In the genomic region with DNA sequence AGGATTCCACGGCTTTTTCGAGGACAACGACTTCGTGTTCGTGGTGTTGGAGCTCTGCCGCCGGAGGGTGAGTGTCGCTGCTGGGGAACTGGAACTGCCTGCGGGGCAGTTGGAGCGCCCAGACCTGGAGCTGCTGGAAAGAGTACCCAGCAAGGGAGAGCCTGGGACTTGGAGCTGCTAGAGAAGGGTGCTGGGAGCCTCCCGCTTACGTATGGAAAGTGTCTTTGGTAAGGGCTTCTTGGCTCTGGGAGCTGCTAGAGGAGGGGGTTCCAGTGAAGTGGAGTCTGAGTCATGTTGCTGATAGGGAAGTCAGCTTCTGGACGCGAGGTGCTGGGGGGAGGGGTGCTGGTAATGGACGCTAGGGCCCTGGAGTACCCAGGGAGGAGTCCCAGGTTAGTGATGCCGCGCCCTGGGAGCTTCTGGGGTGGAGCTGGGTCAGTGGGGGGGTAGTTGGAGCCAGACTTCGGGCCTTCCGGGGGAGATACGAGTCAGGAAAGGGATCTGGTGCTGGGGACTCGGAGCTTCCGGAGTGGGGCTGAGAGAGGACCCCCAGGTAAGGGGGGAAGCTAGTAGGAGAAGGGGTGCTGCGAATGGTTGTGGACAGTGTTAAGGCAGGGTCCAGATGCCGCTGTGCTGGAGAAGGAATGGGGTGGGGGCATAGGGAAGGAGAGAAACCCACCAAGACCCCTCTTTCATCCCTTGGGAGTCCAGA, we compare ENCODE assay signal across 8 cellular contexts. TPM values are rescaled to one million over a fixed set of nuclear protein-coding genes. Genes with fewer than 3 reads are reported as not detected.
DNase-seq lines count a peak whose midpoint lies in the region; ATAC-seq and TF ChIP-seq lines count a peak whose summit lies in the region.

No MANE protein-coding gene starts in this region.

- H3K4me1 ChIP-seq in ascending aorta (peaks cover 4 to 10% of the 10 kb centered on the region in 2 donors), transverse colon (peaks cover 3 to 34% (median 21%) of the 10 kb centered on the region in 4 donors)

- ATAC-seq in left colon (peak; percentile 57), HG03439 (IDR thresholded peaks at IDR 0.05; ENCODE audit: unreplicated experiment) (no peak), GM19452 (IDR thresholded peaks at IDR 0.05; ENCODE audit: unreplicated experiment) (no peak)

- H3K4me3 ChIP-seq in BJ (ENCODE audit: low read depth, low read length) = peak overlapping the region; percentile 50
- peak overlapping the region; percentile 57 to 66 for H3K4me3 ChIP-seq in ascending aorta
- peak overlapping the region in 3 of 4 donors; percentile 45 to 65 (median 52) for H3K4me3 ChIP-seq in transverse colon

- H3K27ac ChIP-seq in ascending aorta (no peak overlapping the region), transverse colon (peak overlapping the region in 3 of 4 donors; percentile 56 to 67 (median 61))

- TF ChIP-seq EP300 in transverse colon (IDR thresholded peaks at IDR 0.05; ENCODE audit: low read depth) = no peak

- in situ Hi-C loops in GM13977 (cut with MboI; ENCODE audit: low pct_unique_long_range_greater_than_20kb, low sequenced_read_pairs, unreplicated experiment) (no loop called here), transverse colon (cut with MboI; ENCODE audit: low pct_ligation_motif_present in 1 of 4, low pct_unique_long_range_greater_than_20kb in 1 of 4, low sequenced_read_pairs in 3 of 4) (no loop called here)

- POLR2A ChIA-PET in BJ (lab: Charles Lee) = no interaction called here

- TF ChIP-seq CTCF in BJ (IDR thresholded peaks at IDR 0.05; ENCODE audit: insufficient read depth, low read depth, low read length) = no peak
- TF ChIP-seq CTCF in GM13977 (IDR thresholded peaks at IDR 0.05; ENCODE audit: extremely low read depth, insufficient read depth, missing control alignments) = no peak
- no peak for TF ChIP-seq CTCF in ascending aorta (IDR thresholded peaks at IDR 0.05)
- TF ChIP-seq CTCF in transverse colon (IDR thresholded peaks at IDR 0.05) = no peak

- H3K27me3 ChIP-seq in BJ (ENCODE audit: control insufficient read depth, insufficient read depth, low read length) = no peaks in the 10 kb centered on the region
- H3K27me3 ChIP-seq in ascending aorta = no peaks in the 10 kb centered on the region
- no peaks in the 10 kb centered on the region for H3K27me3 ChIP-seq in transverse colon

- intact Hi-C loops in ascending aorta (cut with DNase I) (loop anchor here (10.0 kb wide), 1 partner anchor 355 kb away; no protein-coding TSS in a partner anchor), left colon (cut with DNase I, micrococcal nuclease) (no loop called here), transverse colon (cut with DNase I; ENCODE audit: low total_unique reads) (no loop called here)

- 11% methylated on average over 24 of the region's 24 CpGs; no CpG with 5 or more reads in 1 of the 2 donors for WGBS in transverse colon (ENCODE audit: low coverage in 1 of 2), 2 donors

- no peak for DNase-seq in BJ (ENCODE audit: low read depth)
- DNase-seq in GM13977 (ENCODE audit: low spot score) = peak; percentile 44
- DNase-seq in NCI-H526 treated with DMSO at 0.1 percent for 48 hours (lab: John Stamatoyannopoulos, UW) = peak; percentile 6
- no peak for DNase-seq in ascending aorta (ENCODE audit: low spot score in 2 of 2)
- DNase-seq in left colon = peak; percentile 69 to 74
- DNase-seq in transverse colon = peak; percentile 56

- CTCF ChIA-PET in BJ (lab: Yijun Ruan, JAX) = interaction anchor here (0.8 to 2.3 kb wide), 3 partner anchors 11 to 48 kb away, joined by 3 to 12 read pairs (median 3); no protein-coding TSS in a partner anchor

- H3K9me3 ChIP-seq in ascending aorta (no peaks in the 10 kb centered on the region), transverse colon (no peaks in the 10 kb centered on the region)

- TF ChIP-seq POLR2A in transverse colon (IDR thresholded peaks at IDR 0.05) = no peak

- H3K36me3 ChIP-seq in BJ (ENCODE audit: control insufficient read depth, insufficient read depth, low read length) (peaks cover 3% of the 10 kb centered on the region; the same call in 1 of the 2 replicates), ascending aorta (peaks cover 11 to 20% of the 10 kb centered on the region in 2 donors), transverse colon (peaks cover 0 to 6% (median under 1%) of the 10 kb centered on the region in 4 donors)

RNA-seq across cellular contexts. Expression of gene PLK1, which starts 0.7 kb away (rescaled TPM):
- 21.7 and 54.0 TPM in 2 replicates for polyA plus RNA-seq in BJ (2011; rRNA removed)
- polyA minus RNA-seq in BJ (2011; rRNA and poly(A)+ RNA removed) = 37.3 and 57.9 TPM in 2 replicates
- total RNA-seq in ascending aorta = 35.2 TPM
- total RNA-seq in left colon = 10 to 100 TPM in 1 of 2 donors, 1 to 10 TPM in 1; 6.6 to 15.6 TPM
- total RNA-seq in transverse colon = 10 to 100 TPM in 1 of 4 donors, 1 to 10 TPM in 3; 1.5 to 20.1 (median 4.3) TPM

RNA-seq across cellular contexts. Expression of gene ERN2, which starts 33.6 kb away (rescaled TPM):
- polyA plus RNA-seq in BJ (2011; rRNA removed) = 0.23 TPM in 1 of 2 replicates, not detected in the other
- polyA minus RNA-seq in BJ (2011; rRNA and poly(A)+ RNA removed) = not detected in 2 replicates
- total RNA-seq in ascending aorta (not detected), left colon (100 to 1,000 TPM; 140 to 199 TPM), transverse colon (100 to 1,000 TPM; 114 to 408 (median 168) TPM)

RNA-seq across cellular contexts. Expression of gene DCTN5, which starts 38.2 kb away (rescaled TPM):
- polyA plus RNA-seq in BJ (2011; rRNA removed) = 54.0 and 79.1 TPM in 2 replicates
- 39.9 and 41.2 TPM in 2 replicates for polyA minus RNA-seq in BJ (2011; rRNA and poly(A)+ RNA removed)
- total RNA-seq in ascending aorta (16.7 TPM), left colon (10 to 100 TPM; 78.7 to 81.3 TPM), transverse colon (10 to 100 TPM in 3 of 4 donors, 1 to 10 TPM in 1; 8.0 to 52.2 (median 37.5) TPM)

RNA-seq across cellular contexts. Expression of gene PALB2, which starts 38.3 kb away (rescaled TPM):
- 3.2 and 5.7 TPM in 2 replicates for polyA plus RNA-seq in BJ (2011; rRNA removed)
- 6.1 and 6.3 TPM in 2 replicates for polyA minus RNA-seq in BJ (2011; rRNA and poly(A)+ RNA removed)
- total RNA-seq in ascending aorta (2.1 TPM), left colon (1 to 10 TPM; 6.8 to 8.9 TPM), transverse colon (10 to 100 TPM in 1 of 4 donors, 1 to 10 TPM in 3; 1.4 to 10.6 (median 8.0) TPM)

Comparison
In these comparisons a context has a peak if more than half of its experiments do, and no peak if none do; other contexts are left out.
1. DNase-seq: peak in GM13977 (single experiment), NCI-H526 treated with DMSO at 0.1 percent for 48 hours (single experiment), left colon (2 of 2) and transverse colon (single experiment); none in BJ (single experiment) and ascending aorta (0 of 2).
2. H3K27ac ChIP-seq: peak in transverse colon (3 of 4); none in ascending aorta (0 of 2).
3. RNA of gene ERN2, which starts 33.6 kb away (total RNA-seq): 114 to 408 TPM in transverse colon and 140 to 199 TPM in left colon; not detected in ascending aorta (single experiment); every median in the first group is over 100 times any median in the second.
4. Peak in every context shown above with its lines, with median percentiles within 50 percentile points of each other: H3K4me3 ChIP-seq.